ENCODE assay signal across 16 cellular contexts in the genomic region with DNA sequence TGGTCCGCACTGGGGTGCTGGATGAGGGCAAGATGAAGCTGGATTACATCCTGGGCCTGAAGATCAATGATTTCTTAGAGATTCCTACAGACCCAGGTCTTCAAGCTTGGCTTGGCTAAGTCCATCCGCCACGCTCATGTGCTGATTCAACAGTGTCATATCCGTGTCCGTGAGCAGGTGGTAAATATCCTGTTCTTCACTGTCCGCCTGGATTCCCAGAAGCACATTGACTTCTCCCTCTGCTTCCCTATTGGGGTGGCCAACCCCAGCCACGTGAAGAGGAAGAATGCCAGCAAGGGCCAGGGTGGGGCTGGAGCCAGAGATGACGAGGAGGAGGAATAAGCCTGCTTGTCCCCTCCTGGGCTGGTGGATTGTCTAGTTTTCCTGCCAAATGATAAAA.
"Had no signal": no experiment of that assay in that cellular context is flagged by ENCODE, and none has a peak within 500 bp of the region (broad histone marks: within the 10 kb centered on the region; RNA-seq: fewer than 3 reads in every experiment).

No MANE protein-coding gene starts in this region.

- H3K27ac Mint-ChIP-seq: activated CD8-positive, alpha-beta T cell treated with anti-CD3 and anti-CD28 coated beads, Interleukin-2, amount 10 ng/mL, durations not matched to agents 7 days and 5 days; activated naive CD8-positive, alpha-beta T cell; stimulated activated effector memory CD8-positive, alpha-beta T cell treated with anti-CD3 and anti-CD28 coated beads, Interleukin-12 subunit alpha, Interleukin-12 subunit beta, amount 100 ng/mL, for 72 hours; WTC11 had no signal

- H3K9me3 Mint-ChIP-seq: activated CD4-positive, alpha-beta T cell treated with anti-CD3 and anti-CD28 coated beads, Interleukin-2, amount 10 ng/mL, durations not matched to agents 24 days and 14 days; naive thymus-derived CD8-positive, alpha-beta T cell; stimulated activated effector memory CD8-positive, alpha-beta T cell treated with anti-CD3 and anti-CD28 coated beads, Interleukin-12 subunit alpha, Interleukin-12 subunit beta, amount 100 ng/mL, for 72 hours; WTC11 had no signal

- H3K36me3 Mint-ChIP-seq: activated naive CD8-positive, alpha-beta T cell; stimulated activated effector memory CD8-positive, alpha-beta T cell treated with anti-CD3 and anti-CD28 coated beads, Interleukin-12 subunit alpha, Interleukin-12 subunit beta, amount 100 ng/mL, for 72 hours; WTC11 had no signal

- H3K9me3 ChIP-seq: heart left ventricle had no signal

- H3K27ac ChIP-seq: coronary artery, heart left ventricle had no signal

- H3K4me3 ChIP-seq: coronary artery, heart left ventricle had no signal

- ATAC-seq: activated CD8-positive, alpha-beta T cell treated with anti-CD3 and anti-CD28 coated beads, Interleukin-2, amount 10 ng/mL, durations not matched to agents 7 days and 5 days; heart left ventricle; left cardiac atrium; naive thymus-derived CD8-positive, alpha-beta T cell; stimulated activated effector memory CD8-positive, alpha-beta T cell treated with anti-CD3 and anti-CD28 coated beads, Interleukin-12 subunit alpha, Interleukin-12 subunit beta, amount 100 ng/mL, for 72 hours; WTC11 had no signal

- H3K27me3 Mint-ChIP-seq: activated naive CD8-positive, alpha-beta T cell had no signal

- DNase-seq: activated CD4-positive, alpha-beta T cell treated with anti-CD3 and anti-CD28 coated beads, Interleukin-2, amount 10 ng/mL, durations not matched to agents 24 days and 14 days; activated CD8-positive, alpha-beta memory T cell treated with anti-CD3 and anti-CD28 coated beads, Interleukin-2, amount 50 U/mL, for 4 hours; activated CD8-positive, alpha-beta T cell treated with anti-CD3 and anti-CD28 coated beads, Interleukin-2, amount 10 ng/mL, durations not matched to agents 7 days and 5 days; activated gamma-delta T cell treated with Interleukin-2 at 50 U/mL for 16 hours; activated T-cell treated with anti-CD3 and anti-CD28 coated beads, Interleukin-2, amount 50 U/mL, for 48 hours; amniotic stem cell; effector CD8-positive, alpha-beta T cell; left cardiac atrium; mammary epithelial cell; naive thymus-derived CD8-positive, alpha-beta T cell; SW 1271 had no signal

- H3K4me3 Mint-ChIP-seq: activated CD4-positive, alpha-beta T cell treated with anti-CD3 and anti-CD28 coated beads, Interleukin-2, amount 10 ng/mL, durations not matched to agents 24 days and 14 days; activated CD8-positive, alpha-beta T cell treated with anti-CD3 and anti-CD28 coated beads, Interleukin-2, amount 10 ng/mL, durations not matched to agents 7 days and 5 days; activated naive CD8-positive, alpha-beta T cell; stimulated activated effector memory CD8-positive, alpha-beta T cell treated with anti-CD3 and anti-CD28 coated beads, Interleukin-12 subunit alpha, Interleukin-12 subunit beta, amount 100 ng/mL, for 72 hours; WTC11 had no signal
